In genomic region chr7:46716926-46717325, GRCh38 we compare ENCODE assay signal across 12 cellular contexts.
"Had no signal": no experiment of that assay in that cellular context is flagged by ENCODE, and none has a peak within 500 bp of the region (broad histone marks: within the 10 kb centered on the region; RNA-seq: fewer than 3 reads in every experiment).

No MANE protein-coding gene starts in this region.

- H3K4me3 ChIP-seq: mucosa of descending colon had no signal

- H3K36me3 ChIP-seq: neutrophil had no signal

- DNase-seq: activated CD4-positive, CD25-positive, alpha-beta regulatory T cell treated with anti-CD3 and anti-CD28 coated beads, Interleukin-2, amount 50 U/mL, for 72 hours; activated naive CD4-positive, alpha-beta T cell treated with anti-CD3 and anti-CD28 coated beads for 36 hours; activated naive CD8-positive, alpha-beta T cell treated with anti-CD3 and anti-CD28 coated beads, Interleukin-2, amount 50 U/mL, for 24 hours; aorta; effector memory CD8-positive, alpha-beta T cell; left ventricle myocardium superior; mucosa of descending colon; naive thymus-derived CD4-positive, alpha-beta T cell; retina; stimulated activated CD4-positive, alpha-beta T cell treated with anti-CD3 and anti-CD28 coated beads, Interleukin-4, amount 100 ng/mL, for 1 hour; stimulated activated naive CD4-positive, alpha-beta T cell had no signal

- H3K27ac ChIP-seq: neutrophil had no signal

- H3K27me3 ChIP-seq: neutrophil had no signal

- H3K9me3 ChIP-seq: mucosa of descending colon, neutrophil had no signal

- ATAC-seq: activated naive CD8-positive, alpha-beta T cell treated with anti-CD3 and anti-CD28 coated beads, Interleukin-2, amount 50 U/mL, for 24 hours; effector memory CD8-positive, alpha-beta T cell; left ventricle myocardium superior; mucosa of descending colon; naive thymus-derived CD4-positive, alpha-beta T cell had no signal
